ENCODE assay signal across 17 cellular contexts in the genomic region with DNA sequence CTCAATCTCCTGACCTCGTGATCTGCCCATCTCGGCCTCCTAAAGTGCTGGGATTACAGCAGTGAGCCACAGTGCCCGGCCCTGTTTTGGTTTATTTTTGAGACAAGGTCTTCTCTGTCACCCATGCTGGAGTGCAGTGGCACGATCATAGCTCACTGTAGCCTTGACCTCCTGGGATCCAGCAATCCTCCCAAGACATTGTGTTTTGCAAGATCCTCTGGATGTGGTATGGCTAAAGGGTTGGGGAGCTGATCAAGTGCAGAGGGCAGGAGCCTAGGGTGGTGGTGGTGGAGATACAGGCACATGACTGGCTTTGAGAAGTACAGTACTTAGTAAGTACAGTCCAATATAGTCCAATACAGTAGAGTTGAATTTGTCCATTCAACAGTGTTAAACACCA. TPM values are rescaled to one million over a fixed set of nuclear protein-coding genes. Genes with fewer than 3 reads are reported as not detected.
DNase-seq lines count a peak whose midpoint lies in the region; ATAC-seq lines count a peak whose summit lies in the region.
"Had no signal": no experiment of that assay in that cellular context is flagged by ENCODE, and none has a peak within 500 bp of the region (broad histone marks: within the 10 kb centered on the region; RNA-seq: fewer than 3 reads in every experiment).

No MANE protein-coding gene starts in this region.

- H3K27ac Mint-ChIP-seq in activated T-helper 2 cell treated with anti-CD3 and anti-CD28 coated beads, Interferon-gamma antibody, Interleukin-2, Interleukin-4, amounts not matched to agents 10 μg/mL and 5 μg/mL and 100 μg/mL, durations not matched to agents 14 hours and 24 hours and 36 hours = peak overlapping the region; percentile 64

- H3K23ac ChIP-seq in mesendoderm (ENCODE audit: low read length) = no peak overlapping the region

- H2BK5ac ChIP-seq in mesendoderm (ENCODE audit: low read length) = peak overlapping the region; percentile 87

- no CpG with 5 or more reads among the region's 4 CpGs for WGBS in mesendoderm (ENCODE audit: extremely low coverage, insufficient coverage, low lambda C conversion rate)

- peak overlapping the region; percentile 85 for H3K9ac ChIP-seq in BLaER1
- no peak overlapping the region for H3K9ac ChIP-seq in HUES48 (ENCODE audit: low read depth, low read length)
- H3K9ac ChIP-seq in mesendoderm (ENCODE audit: low read length) = no peak overlapping the region

- peaks cover 6% of the 10 kb centered on the region for H3K9me3 Mint-ChIP-seq in activated T-helper 2 cell treated with anti-CD3 and anti-CD28 coated beads, Interferon-gamma antibody, Interleukin-2, Interleukin-4, amounts not matched to agents 10 μg/mL and 5 μg/mL and 100 μg/mL, durations not matched to agents 14 hours and 24 hours and 36 hours

- peaks cover 70% of the 10 kb centered on the region for H3K4me1 Mint-ChIP-seq in activated T-helper 2 cell treated with anti-CD3 and anti-CD28 coated beads, Interferon-gamma antibody, Interleukin-2, Interleukin-4, amounts not matched to agents 10 μg/mL and 5 μg/mL and 100 μg/mL, durations not matched to agents 14 hours and 24 hours and 36 hours (ENCODE audit: low read depth)

- no peak overlapping the region for H4K5ac ChIP-seq in mesendoderm (ENCODE audit: low read length)

- H3K36me3 ChIP-seq in BLaER1 (peaks cover 26% of the 10 kb centered on the region), HUES48 (ENCODE audit: control insufficient read depth, insufficient read depth, low read length) (no peaks in the 10 kb centered on the region), mesendoderm (ENCODE audit: control insufficient read depth, insufficient read depth, low read length) (no peaks in the 10 kb centered on the region)

- H3K79me1 ChIP-seq in mesendoderm (ENCODE audit: low read length) = no peaks in the 10 kb centered on the region

- DNase-seq in activated T-helper 2 cell treated with anti-CD3 and anti-CD28 coated beads, Interferon-gamma antibody, Interleukin-2, Interleukin-4, amounts not matched to agents 10 μg/mL and 5 μg/mL and 100 μg/mL, durations not matched to agents 14 hours and 24 hours and 36 hours (ENCODE audit: low spot score) = no peak
- no peak for DNase-seq in mesendoderm
- DNase-seq in NCI-H345 (lab: John Stamatoyannopoulos, UW) = no peak
- no peak for DNase-seq in putamen (ENCODE audit: low spot score)
- DNase-seq: activated CD4-positive, CD25-positive, alpha-beta regulatory T cell; GDM1; midbrain; NCI-H187 treated with DMSO at 0.1 percent for 48 hours; NCI-H82; stimulated activated CD4-positive, alpha-beta T cell treated with anti-CD3 and anti-CD28 coated beads, Interleukin-4, amount 100 ng/mL, for 4 hours had no signal

- ATAC-seq in GM19455 (IDR thresholded peaks at IDR 0.05; ENCODE audit: unreplicated experiment) = no peak
- ATAC-seq in GM21717 (IDR thresholded peaks at IDR 0.05; ENCODE audit: unreplicated experiment) = no peak

- peaks cover 28% of the 10 kb centered on the region for H3K36me3 Mint-ChIP-seq in activated T-helper 2 cell treated with anti-CD3 and anti-CD28 coated beads, Interferon-gamma antibody, Interleukin-2, Interleukin-4, amounts not matched to agents 10 μg/mL and 5 μg/mL and 100 μg/mL, durations not matched to agents 14 hours and 24 hours and 36 hours (ENCODE audit: low read depth)

- H3K18ac ChIP-seq in mesendoderm (ENCODE audit: low read length) = peak overlapping the region; percentile 41

- H2AK5ac ChIP-seq in mesendoderm (ENCODE audit: low read length) = peak overlapping the region; percentile 96

- H3K4me2 ChIP-seq in BLaER1 (peak overlapping the region; percentile 93), mesendoderm (ENCODE audit: low read length) (no peak overlapping the region)

- no peaks in the 10 kb centered on the region for H3K79me2 ChIP-seq in mesendoderm (ENCODE audit: control insufficient read depth, insufficient read depth, low read length)

- H3K9me3 ChIP-seq in BLaER1 (peaks cover 18% of the 10 kb centered on the region), HUES48 (ENCODE audit: control insufficient read depth, insufficient read depth, low read length) (no peaks in the 10 kb centered on the region)

- peak overlapping the region; percentile 96 for H3K27ac ChIP-seq in BLaER1
- peak overlapping the region; percentile 52 for H3K27ac ChIP-seq in HUES48 (ENCODE audit: low read depth, low read length)
- no peak overlapping the region for H3K27ac ChIP-seq in mesendoderm (ENCODE audit: low read depth, low read length)
- H3K27ac ChIP-seq: C4-2B had no signal

- H3K27me3 Mint-ChIP-seq in activated T-helper 2 cell treated with anti-CD3 and anti-CD28 coated beads, Interferon-gamma antibody, Interleukin-2, Interleukin-4, amounts not matched to agents 10 μg/mL and 5 μg/mL and 100 μg/mL, durations not matched to agents 14 hours and 24 hours and 36 hours (ENCODE audit: low read depth) = no peaks in the 10 kb centered on the region

- H4K20me1 ChIP-seq in BLaER1 = no peaks in the 10 kb centered on the region

- no peak overlapping the region for H2BK120ac ChIP-seq in mesendoderm (ENCODE audit: low read depth, low read length)

- no peak overlapping the region for H4K8ac ChIP-seq in mesendoderm (ENCODE audit: low read depth, low read length)

- H3K4me3 Mint-ChIP-seq in activated T-helper 2 cell treated with anti-CD3 and anti-CD28 coated beads, Interferon-gamma antibody, Interleukin-2, Interleukin-4, amounts not matched to agents 10 μg/mL and 5 μg/mL and 100 μg/mL, durations not matched to agents 14 hours and 24 hours and 36 hours (ENCODE audit: low read depth) = peak overlapping the region; percentile 55

- H3K4ac ChIP-seq in mesendoderm (ENCODE audit: low read depth, low read length) = peak overlapping the region; percentile 44

- H2BK15ac ChIP-seq in mesendoderm (replicated peaks; ENCODE audit: low read depth) = no peak overlapping the region

- H3K27me3 ChIP-seq in BLaER1 (no peaks in the 10 kb centered on the region), HUES48 (ENCODE audit: control insufficient read depth, insufficient read depth, low read length) (no peaks in the 10 kb centered on the region), mesendoderm (ENCODE audit: insufficient read depth, low read length, poor library complexity) (no peaks in the 10 kb centered on the region)

- H3K4me3 ChIP-seq in BLaER1 = peak overlapping the region; percentile 71
- H3K4me3 ChIP-seq in HUES48 (ENCODE audit: low read depth, low read length) = no peak overlapping the region
- H3K4me3 ChIP-seq in mesendoderm (ENCODE audit: low read length) = no peak overlapping the region

- peak overlapping the region; percentile 71 for H3K56ac ChIP-seq in mesendoderm (ENCODE audit: low read length)

- H3K4me1 ChIP-seq in BLaER1 (peaks cover 97% of the 10 kb centered on the region), HUES48 (ENCODE audit: control insufficient read depth, insufficient read depth, low read length) (peaks cover 7% of the 10 kb centered on the region; the same call in 1 of the 2 replicates), mesendoderm (ENCODE audit: control insufficient read depth, low read depth, low read length) (peaks cover 18% of the 10 kb centered on the region)

- intact Hi-C loops in activated T-helper 2 cell treated with anti-CD3 and anti-CD28 coated beads, Interferon-gamma antibody, Interleukin-2, Interleukin-4, amounts not matched to agents 10 μg/mL and 5 μg/mL and 100 μg/mL, durations not matched to agents 14 hours and 24 hours and 36 hours (cut with micrococcal nuclease) = loop anchor here (5.0 kb wide), 1 partner anchor 101 kb away; the partner anchor contains the start of gene TOP2A

RNA-seq across cellular contexts. Expression of gene TNS4, which starts 16.6 kb away (rescaled TPM):
- 8.7 and 9.0 TPM in 2 replicates for total RNA-seq in activated T-helper 2 cell treated with anti-CD3 and anti-CD28 coated beads, Interferon-gamma antibody, Interleukin-2, Interleukin-4, amounts not matched to agents 10 μg/mL and 5 μg/mL and 100 μg/mL, durations not matched to agents 14 hours and 24 hours and 36 hours
- 5.7 TPM for polyA plus RNA-seq in mesendoderm (2013, experiment 1 of 2)
- 4.9 TPM for polyA plus RNA-seq in mesendoderm (2013, experiment 2 of 2)
- total RNA-seq: SK-MEL-5 had no signal

RNA-seq across cellular contexts. Expression of gene CCR7, which starts 47.3 kb away (rescaled TPM):
- 367 and 374 TPM in 2 replicates for total RNA-seq in activated T-helper 2 cell treated with anti-CD3 and anti-CD28 coated beads, Interferon-gamma antibody, Interleukin-2, Interleukin-4, amounts not matched to agents 10 μg/mL and 5 μg/mL and 100 μg/mL, durations not matched to agents 14 hours and 24 hours and 36 hours
- polyA plus RNA-seq in mesendoderm (2013, experiment 1 of 2) = 3.8 TPM
- 3.8 TPM for polyA plus RNA-seq in mesendoderm (2013, experiment 2 of 2)
- total RNA-seq: renal cortical epithelial cell, SK-MEL-5 had no signal
